9 cellular contexts compared by ENCODE assay signal in genomic region chr9:135992486-135993408, GRCh38. TPM values are rescaled to one million over a fixed set of nuclear protein-coding genes. Genes with fewer than 3 reads are reported as not detected.
DNase-seq lines count a peak whose midpoint lies in the region; ATAC-seq, FAIRE-seq and TF ChIP-seq lines count a peak whose summit lies in the region.
"Had no signal": no experiment of that assay in that cellular context is flagged by ENCODE, and none has a peak within 500 bp of the region (broad histone marks: within the 10 kb centered on the region; RNA-seq: fewer than 3 reads in every experiment).

No MANE protein-coding gene starts in this region.

- H3K9ac ChIP-seq in HepG2 (ENCODE audit: insufficient read depth, low read depth, low read length): peak overlapping the region; percentile 94

- CTCF ChIA-PET in HepG2 (lab: Yijun Ruan, JAX; ENCODE audit: low intra/inter-chr PET ratio, low total read pairs): no interaction called here

- intact Hi-C loops in HepG2 (cut with micrococcal nuclease; ENCODE audit: unreplicated experiment): loop anchor here (1.0 to 5.0 kb wide), 2 partner anchors 16 to 60 kb away; no protein-coding TSS in a partner anchor

- H2AFZ ChIP-seq in HepG2 (ENCODE audit: low read length): no peak overlapping the region

- H4K20me1 ChIP-seq in HepG2 (ENCODE audit: insufficient read depth, low read length): no peaks in the 10 kb centered on the region

- peak overlapping the region; percentile 99 for H3K4me2 ChIP-seq in HepG2 (ENCODE audit: low read depth, low read length)

- ATAC-seq in HepG2 (peak; percentile 38), GM21515 (IDR thresholded peaks at IDR 0.05; ENCODE audit: unreplicated experiment) (no peak), GM18505 (IDR thresholded peaks at IDR 0.05; ENCODE audit: unreplicated experiment) (no peak)

- H3K36me3 ChIP-seq in HepG2 (replicated peaks in 1 of 2; ENCODE audit: control insufficient read depth in 1 of 2, insufficient read depth in 2 of 2, low read length in 2 of 2): no peaks in the 10 kb centered on the region

- H3K27ac ChIP-seq in HepG2 (ENCODE audit: extremely low read length, insufficient read depth, low read length): peak overlapping the region; percentile 98

- H3K79me2 ChIP-seq in HepG2 (ENCODE audit: insufficient read depth, low read length): no peaks in the 10 kb centered on the region

- TF ChIP-seq POLR2A in HepG2 (IDR thresholded peaks at IDR 0.05; ENCODE audit: insufficient read depth in 1 of 2, low read depth in 2 of 2, low read length in 2 of 2) (peak in 1 of 2 experiments; percentile 65; a peak in 1 of 4 replicates), GM18505 (IDR thresholded peaks at IDR 0.05; ENCODE audit: borderline replicate concordance, extremely low read depth, insufficient read depth, insufficient read length) (no peak)

- TF ChIP-seq EP300 in HepG2 (IDR thresholded peaks at IDR 0.05; ENCODE audit: low read depth in 2 of 2, low read length in 2 of 2) (0 out of 4 replicates have a peak, but pooled peaks of 1 of the 2 experiments have one; percentile 15), HepG2 (CRISPR knock-in tag; IDR thresholded peaks at IDR 0.05; ENCODE audit: borderline replicate concordance) (no peak; the same call in 1 of the 2 replicates)

- DNase-seq in GM03348 (ENCODE audit: low spot score) (peak; percentile 91), NCI-H146 (lab: John Stamatoyannopoulos, UW) (peak; percentile 60), dermis microvascular lymphatic vessel endothelial cell (ENCODE audit: low read depth in 2 of 2) (peak; percentile 52 to 83), HepG2 (ENCODE audit: low spot score) (peak; percentile 81)
- DNase-seq in stimulated activated CD8-positive, alpha-beta memory T cell treated with anti-CD3 and anti-CD28 coated beads, Interleukin-4, amount 100 ng/mL, for 24 hours (ENCODE audit: low read depth): peak; percentile 19

- peaks cover 2 to 19% of the 10 kb centered on the region in 2 experiments; a peak in 3 of 5 replicates for H3K27me3 ChIP-seq in HepG2 (ENCODE audit: control insufficient read depth in 1 of 2, insufficient read depth in 2 of 2, low read length in 2 of 2)

- peaks cover 72% of the 10 kb centered on the region for H3K4me1 ChIP-seq in HepG2 (ENCODE audit: insufficient read depth, low read length)

- H3K4me3 ChIP-seq in WI38 (ENCODE audit: low read depth, low read length) (peak overlapping the region; percentile 46), HepG2 (replicated peaks in 1 of 3; ENCODE audit: insufficient read depth in 1 of 3, low read depth in 2 of 3, low read length in 3 of 3) (peak overlapping the region; percentile 65 to 88 (median 74))

- H3K9me3 ChIP-seq in HepG2 (ENCODE audit: low read length): no peaks in the 10 kb centered on the region

- POLR2A ChIA-PET in HepG2 (lab: Yijun Ruan, JAX): interaction anchor here (0.8 to 4.6 kb wide), 12 partner anchors 10 to 126 kb away, joined by 3 to 99 read pairs (median 26); partner anchors contain the start of genes NACC2 and TMEM250

- 0% methylated on average over 13 of the region's 32 CpGs for WGBS in HepG2 (ENCODE audit: low lambda C conversion rate)

- TF ChIP-seq RAD21 in HepG2 (CRISPR knock-in tag; IDR thresholded peaks at IDR 0.05): no peak

- FAIRE-seq in HepG2 (lab: Jason Lieb, UNC): peak; percentile 70
- FAIRE-seq: TTC549 had no signal

- no TSS peak for BruUV-seq in HepG2 (replicated peaks; lab: Mats Ljungman, UMichigan)

- no peak for TF ChIP-seq CTCF in WI38 (IDR thresholded peaks at IDR 0.05; ENCODE audit: low read depth, low read length)
- peak; percentile 19 for TF ChIP-seq CTCF in HepG2 (CRISPR knock-in tag; IDR thresholded peaks at IDR 0.05)

- in situ Hi-C loops in HepG2 (cut with HindIII; ENCODE audit: extremely low pct_ligation_motif_present, low pct_unique_long_range_greater_than_20kb): loop anchor here (25.0 kb wide), 1 partner anchor 270 kb away; no protein-coding TSS in a partner anchor

TF ChIP-seq in HepG2, 621 proteins besides CTCF, POLR2A, EP300 and RAD21 (continues in another document):
- TF ChIP-seq RBAK (CRISPR knock-in tag; IDR thresholded peaks at IDR 0.05) (no peak), KLF13 (CRISPR knock-in tag; IDR thresholded peaks at IDR 0.05) (no peak), MTERF4 (CRISPR knock-in tag; IDR thresholded peaks at IDR 0.05) (no peak), RERE (CRISPR knock-in tag; IDR thresholded peaks at IDR 0.05; ENCODE audit: low read depth) (no peak), ZNF740 (CRISPR knock-in tag; IDR thresholded peaks at IDR 0.05) (0 out of 2 replicates have a peak, but pooled peaks have one; percentile 29)

RNA-seq across cellular contexts. Expression of gene UBAC1, which starts 31.6 kb away (rescaled TPM):
- total RNA-seq in dermis microvascular lymphatic vessel endothelial cell (25.4 and 25.9 TPM in 2 replicates), HepG2 (2016; rRNA removed; fragmentation: Illumina TruSeq; extraction: Trizol) (28.7 and 32.2 TPM in 2 replicates)
- 64.3 and 65.0 TPM in 2 replicates for total RNA-seq in HepG2 (2016; cell fraction: cytosol; rRNA removed; fragmentation: Illumina TruSeq; extraction: Trizol; ENCODE audit: low read depth)
- 24.0 and 31.6 TPM in 2 replicates for total RNA-seq in HepG2 (2016; cell fraction: insoluble cytoplasmic fraction; rRNA removed; fragmentation: Illumina TruSeq; extraction: Trizol)
- 72.1 and 78.0 TPM in 2 replicates for total RNA-seq in HepG2 (2016; cell fraction: membrane; rRNA removed; fragmentation: Illumina TruSeq; extraction: Trizol)
- 18.2 and 19.5 TPM in 2 replicates for total RNA-seq in HepG2 (2016; cell fraction: nucleus; rRNA removed; fragmentation: Illumina TruSeq; extraction: Trizol)
- 30.2 and 34.1 TPM in 2 replicates for polyA plus RNA-seq in HepG2 (2011; rRNA removed)
- 21.2 and 27.8 TPM in 2 replicates for polyA plus RNA-seq in HepG2 (2011; cell fraction: cytosol; rRNA removed)
- polyA plus RNA-seq in HepG2 (2011; cell fraction: nucleus; rRNA removed): 62.0 and 64.4 TPM in 2 replicates
- 11.8 and 12.0 TPM in 2 replicates for polyA plus RNA-seq in HepG2 (2012)
- 61.3 and 64.0 TPM in 2 replicates for polyA plus RNA-seq in HepG2 (2016; cell fraction: cytosol; fragmentation: Illumina TruSeq; extraction: Trizol; ENCODE audit: low read depth)
- polyA plus RNA-seq in HepG2 (2016; cell fraction: insoluble cytoplasmic fraction; fragmentation: Illumina TruSeq; extraction: Trizol; ENCODE audit: low read depth): 30.7 and 32.1 TPM in 2 replicates
- 65.3 TPM in 2 replicates for polyA plus RNA-seq in HepG2 (2016; cell fraction: membrane; fragmentation: Illumina TruSeq; extraction: Trizol; ENCODE audit: low read depth)
- 36.3 and 39.7 TPM in 2 replicates for polyA plus RNA-seq in HepG2 (2016; cell fraction: nucleus; fragmentation: Illumina TruSeq; extraction: Trizol; ENCODE audit: insufficient read depth, low read depth)
- 13.4 and 58.0 TPM in 2 replicates for polyA minus RNA-seq in HepG2 (2011; rRNA and poly(A)+ RNA removed; ENCODE audit: low replicate concordance)
- polyA minus RNA-seq in HepG2 (2011; cell fraction: cytosol; rRNA and poly(A)+ RNA removed): 6.0 and 8.0 TPM in 2 replicates
- polyA minus RNA-seq in HepG2 (2011; cell fraction: nucleus; rRNA and poly(A)+ RNA removed): 11.2 and 18.6 TPM in 2 replicates

Comparison
In these comparisons a context has a peak if more than half of its experiments do, and no peak if none do; other contexts are left out.
1. DNase-seq: peak in every context shown above with its lines; median percentile 91 in GM03348; 81 in HepG2; 68 in dermis microvascular lymphatic vessel endothelial cell; 60 in NCI-H146; 19 in stimulated activated CD8-positive, alpha-beta memory T cell treated with anti-CD3 and anti-CD28 coated beads, Interleukin-4, amount 100 ng/mL, for 24 hours.